Comparison of ENCODE assay signal across 7 cellular contexts in the genomic region with DNA sequence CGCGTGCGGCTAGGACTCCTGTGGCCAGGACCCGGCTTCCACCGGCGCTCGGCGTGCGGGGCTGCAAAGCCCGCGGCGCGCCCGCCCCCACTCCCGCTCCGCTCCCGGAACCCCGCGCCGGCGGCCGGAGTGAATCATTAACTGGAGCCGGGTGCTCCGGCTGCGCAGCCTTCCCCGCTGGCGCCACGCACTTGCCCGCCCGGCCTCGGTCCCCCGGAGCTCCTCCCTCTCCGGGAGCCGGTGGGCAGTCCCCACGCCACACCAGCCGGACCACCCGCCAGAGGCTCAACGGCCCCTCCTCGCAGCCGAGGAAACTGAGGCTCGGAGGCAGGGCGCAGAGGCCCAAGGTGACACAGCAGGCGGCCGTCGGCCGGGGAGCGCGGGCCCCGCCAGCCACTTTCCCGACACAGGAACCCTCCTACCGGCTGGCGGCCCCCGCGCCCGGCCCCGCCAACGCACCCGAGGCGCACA. TPM values are rescaled to one million over a fixed set of nuclear protein-coding genes. Genes with fewer than 3 reads are reported as not detected.
DNase-seq lines count a peak whose midpoint lies in the region; ATAC-seq and TF ChIP-seq lines count a peak whose summit lies in the region.

No MANE protein-coding gene starts in this region.

- H3K56ac ChIP-seq in H9 (ENCODE audit: insufficient read length, low read depth, low read length), result no peak overlapping the region

- no peaks in the 10 kb centered on the region for H3K9me3 ChIP-seq in H9 (ENCODE audit: control insufficient read depth, low read depth, low read length)
- H3K9me3 ChIP-seq in OCI-LY7 (ENCODE audit: low read length), result no peaks in the 10 kb centered on the region
- H3K9me3 ChIP-seq in neural progenitor cell (ENCODE audit: low read depth), result no peaks in the 10 kb centered on the region

- H4K20me1 ChIP-seq in H9 (ENCODE audit: control insufficient read depth, insufficient read depth, insufficient read length), result no peaks in the 10 kb centered on the region
- no peaks in the 10 kb centered on the region for H4K20me1 ChIP-seq in OCI-LY7 (ENCODE audit: insufficient read depth, low read length)
- peaks cover 93% of the 10 kb centered on the region for H4K20me1 ChIP-seq in neural progenitor cell (ENCODE audit: low read depth)

- H3K27me3 Mint-ChIP-seq in H9 (ENCODE audit: low read depth) (no peaks in the 10 kb centered on the region), neural progenitor cell (ENCODE audit: insufficient read depth, low read depth) (peaks cover 12% of the 10 kb centered on the region)

- intact Hi-C loops in OCI-LY7 (cut with micrococcal nuclease; ENCODE audit: unreplicated experiment), result no loop called here

- POLR2A ChIA-PET in OCI-LY7 (lab: Charles Lee), result no interaction called here

- H3K79me2 ChIP-seq in H9 (ENCODE audit: insufficient read depth, low read length), result peaks cover 46% of the 10 kb centered on the region; the same call in 1 of the 2 replicates
- H3K79me2 ChIP-seq in OCI-LY7 (ENCODE audit: insufficient read depth, low read depth, low read length), result no peaks in the 10 kb centered on the region
- H3K79me2 ChIP-seq in neural progenitor cell (ENCODE audit: low read depth), result peaks cover 72% of the 10 kb centered on the region

- H2AK5ac ChIP-seq in H9 (ENCODE audit: insufficient read length, low read length), result no peak overlapping the region

- H3F3A ChIP-seq in neural progenitor cell (ENCODE audit: low read depth), result peaks cover 30% of the 10 kb centered on the region

- H3K27ac Mint-ChIP-seq in H9 (no peak overlapping the region), neural progenitor cell (no peak overlapping the region)

- H2BK12ac ChIP-seq in H9 (ENCODE audit: insufficient read length, low read depth, low read length), result no peak overlapping the region

- H3T11ph ChIP-seq in H9 (ENCODE audit: low read length), result no peak overlapping the region

- H4K5ac ChIP-seq in H9 (ENCODE audit: insufficient read length, low read depth, low read length), result no peak overlapping the region

- WGBS in H9 (ENCODE audit: extremely low coverage, insufficient read length, low lambda C conversion rate), result no CpG with 5 or more reads among the region's 59 CpGs

- H2BK15ac ChIP-seq in H9 (ENCODE audit: low read depth, low read length), result no peak overlapping the region

- peak overlapping the region; percentile 77 for H3K9ac ChIP-seq in H9 (ENCODE audit: extremely low read depth, insufficient read length, low read length)
- H3K9ac ChIP-seq in neural progenitor cell, result peak overlapping the region; percentile 72

- no peak overlapping the region for H4K8ac ChIP-seq in H9 (replicated peaks; ENCODE audit: insufficient read length, low read depth, low read length)

- H2BK5ac ChIP-seq in H9 (ENCODE audit: insufficient read length, low read length), result no peak overlapping the region

- H3K4me3 Mint-ChIP-seq in H9, result peak overlapping the region; percentile 77 to 90
- peak overlapping the region; percentile 88 for H3K4me3 Mint-ChIP-seq in neural progenitor cell

- no peaks in the 10 kb centered on the region for H3K27me3 ChIP-seq in H9 (ENCODE audit: insufficient read depth, low read length)
- peaks cover 11% of the 10 kb centered on the region for H3K27me3 ChIP-seq in neural progenitor cell

- no peak overlapping the region for H4K91ac ChIP-seq in H9 (ENCODE audit: insufficient read length, low read depth, low read length)

- no peak for TF ChIP-seq CTCF in H9 (conservative IDR thresholded peaks at IDR 0.05)
- TF ChIP-seq CTCF in OCI-LY7 (conservative IDR thresholded peaks at IDR 0.05; ENCODE audit: low read length), result no peak
- TF ChIP-seq CTCF in neural progenitor cell (IDR thresholded peaks at IDR 0.05), result no peak

- no peak overlapping the region for H2BK120ac ChIP-seq in H9 (ENCODE audit: low read depth, low read length, poor library complexity, severe bottlenecking)

- H2BK20ac ChIP-seq in H9 (ENCODE audit: low read depth, low read length, poor library complexity, severe bottlenecking), result no peak overlapping the region

- H3K36me3 Mint-ChIP-seq in H9 (ENCODE audit: insufficient read depth in 1 of 3, low read depth in 3 of 3) (peaks cover 0 to 2% (median 2%) of the 10 kb centered on the region in 3 experiments; a peak in 1 of 7 replicates), neural progenitor cell (peaks cover 4% of the 10 kb centered on the region)

- no peak overlapping the region for H2AFZ ChIP-seq in H9 (ENCODE audit: low read length)
- H2AFZ ChIP-seq in OCI-LY7 (ENCODE audit: low read length), result peak overlapping the region; percentile 36; the same call in 1 of the 2 replicates
- H2AFZ ChIP-seq in neural progenitor cell (replicated peaks), result no peak overlapping the region

- CTCF ChIA-PET in OCI-LY7 (lab: Charles Lee; ENCODE audit: unreplicated experiment), result interaction anchor here (1.0 to 1.2 kb wide), 3 partner anchors 15 to 214 kb away, joined by 3 read pairs; no protein-coding TSS in a partner anchor

- H3K4ac ChIP-seq in H9 (ENCODE audit: low read depth, low read length), result no peak overlapping the region

- H3K18ac ChIP-seq in H9 (ENCODE audit: insufficient read length, low read depth, low read length), result no peak overlapping the region

- H3K4me3 ChIP-seq in OCI-LY7 (ENCODE audit: low read depth, low read length, poor library complexity, severe bottlenecking) (peak overlapping the region; percentile 81), neural progenitor cell (peak overlapping the region; percentile 90)

- DNase-seq in H9 (no peak), OCI-LY7 (ENCODE audit: low spot score) (no peak), neural progenitor cell (ENCODE audit: low spot score) (peak; percentile 55), dedifferentiated amniotic fluid mesenchymal stem cell (ENCODE audit: extremely low spot score) (no peak)
- DNase-seq in activated CD4-positive, CD25-positive, alpha-beta regulatory T cell treated with anti-CD3 and anti-CD28 coated beads, Interleukin-2, amount 50 U/mL, for 72 hours, result no peak

- H3K14ac ChIP-seq in H9 (ENCODE audit: insufficient read depth, low read length), result peak overlapping the region; percentile 52

- no peaks in the 10 kb centered on the region for H3K9me3 Mint-ChIP-seq in H9
- no peaks in the 10 kb centered on the region for H3K9me3 Mint-ChIP-seq in neural progenitor cell

- peaks cover 6% of the 10 kb centered on the region for H3K79me1 ChIP-seq in H9 (ENCODE audit: insufficient read depth, low read depth, low read length, poor library complexity, severe bottlenecking)

- no peaks in the 10 kb centered on the region for H3K9me2 ChIP-seq in OCI-LY7 (ENCODE audit: insufficient read depth, low read length)

- H3K4me1 ChIP-seq in H9 (ENCODE audit: insufficient read depth, low read length), result peaks cover 22% of the 10 kb centered on the region; the same call in 1 of the 2 replicates
- peaks cover 11% of the 10 kb centered on the region for H3K4me1 ChIP-seq in OCI-LY7 (ENCODE audit: insufficient read depth, low read length, poor library complexity, severe bottlenecking)
- peaks cover 34% of the 10 kb centered on the region for H3K4me1 ChIP-seq in neural progenitor cell

- H3K36me3 ChIP-seq in OCI-LY7 (ENCODE audit: insufficient read depth, low read length), result no peaks in the 10 kb centered on the region
- no peaks in the 10 kb centered on the region for H3K36me3 ChIP-seq in neural progenitor cell

- H3K23ac ChIP-seq in H9 (ENCODE audit: insufficient read length, low read depth, low read length), result no peak overlapping the region

- no TSS peak for BruUV-seq in OCI-LY7 (replicated peaks; lab: Mats Ljungman, UMichigan)

- H3K4me2 ChIP-seq in H9 (ENCODE audit: insufficient read depth, insufficient read length, low read length) (peak overlapping the region; percentile 67), OCI-LY7 (ENCODE audit: low read length) (peak overlapping the region; percentile 67), neural progenitor cell (peak overlapping the region; percentile 99)

- H3K23me2 ChIP-seq in H9 (ENCODE audit: insufficient read length, low read depth, low read length, poor library complexity, severe bottlenecking), result peaks cover 15% of the 10 kb centered on the region

- peak; percentile 45 for ATAC-seq in GM18502 (IDR thresholded peaks at IDR 0.05; ENCODE audit: poor library complexity, unreplicated experiment)
- ATAC-seq in esophagus mucosa, result peak; percentile 25

- H3K27ac ChIP-seq in H9 (ENCODE audit: insufficient read length, low read depth, low read length), result no peak overlapping the region
- no peak overlapping the region for H3K27ac ChIP-seq in OCI-LY7 (ENCODE audit: low read depth, low read length, poor library complexity, severe bottlenecking)
- peak overlapping the region; percentile 48 for H3K27ac ChIP-seq in neural progenitor cell

- H3K4me1 Mint-ChIP-seq in H9 (peaks cover 63 to 70% of the 10 kb centered on the region in 2 experiments), neural progenitor cell (peaks cover 76% of the 10 kb centered on the region)

RNA-seq across cellular contexts. Expression of gene BCAR1, which starts 0.6 kb away (rescaled TPM):
- total RNA-seq in H9 (2021) (97.1 and 102 TPM in 2 replicates), OCI-LY7 (2022) (13.9 and 15.1 TPM in 2 replicates), esophagus mucosa (33.0 TPM), neural progenitor cell (ENCODE audit: low replicate concordance) (10.9 and 29.1 TPM in 2 replicates)
- total RNA-seq in OCI-LY7 (2014; rRNA removed; shearing (Covaris generic)), result 10.0 and 11.7 TPM in 2 replicates

RNA-seq across cellular contexts. Expression of gene CTRB1, which starts 32.1 kb away (rescaled TPM):
- total RNA-seq in H9 (2021), result not detected in 2 replicates
- not detected in 2 replicates for total RNA-seq in OCI-LY7 (2014; rRNA removed; shearing (Covaris generic))
- total RNA-seq in OCI-LY7 (2022), result not detected in 2 replicates
- total RNA-seq in esophagus mucosa, result 0.44 TPM
- total RNA-seq in neural progenitor cell (ENCODE audit: low replicate concordance), result not detected in 2 replicates

RNA-seq across cellular contexts. Expression of gene CTRB2, which starts 43.9 kb away (rescaled TPM):
- total RNA-seq in H9 (2021) (not detected in 2 replicates), OCI-LY7 (2022) (not detected in 2 replicates), esophagus mucosa (not detected), neural progenitor cell (ENCODE audit: low replicate concordance) (not detected in 2 replicates)
- not detected in 2 replicates for total RNA-seq in OCI-LY7 (2014; rRNA removed; shearing (Covaris generic))
